ENCODE assay signal across 1 cellular context in the genomic region with DNA sequence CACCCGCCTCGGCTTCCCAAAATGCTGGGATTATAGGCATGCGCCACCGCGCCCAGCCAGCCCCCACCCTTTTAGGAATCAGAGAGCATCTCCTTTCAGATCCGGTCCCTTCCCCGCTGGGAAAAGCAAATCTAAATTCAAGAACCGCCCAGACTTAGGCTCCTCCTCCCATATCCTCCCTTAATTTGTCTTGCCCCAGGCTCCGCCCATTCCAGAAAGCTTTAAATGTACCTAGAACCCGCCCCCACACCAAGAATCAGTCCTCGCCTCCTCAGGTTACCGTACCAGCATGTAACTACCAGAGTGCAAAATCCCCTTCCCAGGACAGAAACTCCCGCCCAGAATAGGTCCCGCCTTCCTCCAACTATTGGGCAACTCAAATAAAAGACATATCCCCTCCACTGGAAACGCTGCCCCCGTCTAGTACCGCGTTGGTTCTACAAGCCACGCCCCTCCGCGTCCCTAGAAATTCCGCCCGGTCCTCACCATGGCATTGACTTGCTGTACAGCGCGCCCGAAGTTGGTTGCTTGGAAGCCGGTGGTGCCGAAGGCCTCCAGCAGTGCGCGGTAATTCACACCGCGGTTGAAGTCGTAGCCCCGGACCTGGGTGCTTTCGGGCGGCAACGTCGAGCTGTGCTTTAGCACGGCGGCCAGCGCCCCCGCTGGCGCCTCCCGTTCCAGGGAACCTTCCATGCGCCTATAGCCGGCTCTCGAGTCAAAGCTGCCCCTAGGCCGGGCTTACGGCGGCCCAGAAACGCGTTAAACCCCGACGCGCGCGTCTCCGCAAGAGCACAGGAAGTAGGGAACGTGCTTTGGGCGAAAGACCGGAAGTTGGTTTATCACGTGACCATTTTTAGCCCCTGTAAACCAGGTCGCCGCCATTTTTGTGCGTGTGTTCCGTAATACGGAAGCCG.
TF ChIP-seq lines count a peak whose summit lies in the region.

A gene (minus strand): TSS at position 807 of the 914 bp plus-strand sequence. CDS start 114 bp downstream, at position 693.

TF ChIP-seq in K562, 482 proteins besides CTCF, POLR2A, EP300 and RAD21 (continued from another document and continues in another):
- TF ChIP-seq, protein P1, sequence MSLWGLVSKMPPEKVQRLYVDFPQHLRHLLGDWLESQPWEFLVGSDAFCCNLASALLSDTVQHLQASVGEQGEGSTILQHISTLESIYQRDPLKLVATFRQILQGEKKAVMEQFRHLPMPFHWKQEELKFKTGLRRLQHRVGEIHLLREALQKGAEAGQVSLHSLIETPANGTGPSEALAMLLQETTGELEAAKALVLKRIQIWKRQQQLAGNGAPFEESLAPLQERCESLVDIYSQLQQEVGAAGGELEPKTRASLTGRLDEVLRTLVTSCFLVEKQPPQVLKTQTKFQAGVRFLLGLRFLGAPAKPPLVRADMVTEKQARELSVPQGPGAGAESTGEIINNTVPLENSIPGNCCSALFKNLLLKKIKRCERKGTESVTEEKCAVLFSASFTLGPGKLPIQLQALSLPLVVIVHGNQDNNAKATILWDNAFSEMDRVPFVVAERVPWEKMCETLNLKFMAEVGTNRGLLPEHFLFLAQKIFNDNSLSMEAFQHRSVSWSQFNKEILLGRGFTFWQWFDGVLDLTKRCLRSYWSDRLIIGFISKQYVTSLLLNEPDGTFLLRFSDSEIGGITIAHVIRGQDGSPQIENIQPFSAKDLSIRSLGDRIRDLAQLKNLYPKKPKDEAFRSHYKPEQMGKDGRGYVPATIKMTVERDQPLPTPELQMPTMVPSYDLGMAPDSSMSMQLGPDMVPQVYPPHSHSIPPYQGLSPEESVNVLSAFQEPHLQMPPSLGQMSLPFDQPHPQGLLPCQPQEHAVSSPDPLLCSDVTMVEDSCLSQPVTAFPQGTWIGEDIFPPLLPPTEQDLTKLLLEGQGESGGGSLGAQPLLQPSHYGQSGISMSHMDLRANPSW (CRISPR knock-in tag; IDR thresholded peaks at IDR 0.05), result no peak
- TF ChIP-seq BRD4 (IDR thresholded peaks at IDR 0.05) (peak; percentile 84; the same call in 1 of the 2 replicates), ESRRA (IDR thresholded peaks at IDR 0.05; ENCODE audit: borderline replicate concordance, low read depth) (0 out of 2 replicates have a peak, but pooled peaks have one; percentile 28), EHMT2 (IDR thresholded peaks at IDR 0.05) (no peak), EZH2 (IDR thresholded peaks at IDR 0.05; ENCODE audit: borderline replicate concordance, low read depth, low read length) (no peak), SMARCA5 (IDR thresholded peaks at IDR 0.05) (no peak), NR4A1 (CRISPR knock-in tag; IDR thresholded peaks at IDR 0.05) (no peak; the same call in 1 of the 2 replicates), NR4A1 (tag; IDR thresholded peaks at IDR 0.05) (peak; percentile 43; the same call in 1 of the 2 replicates), TARDBP (IDR thresholded peaks at IDR 0.05) (no peak), ZNF12 (CRISPR knock-in tag; IDR thresholded peaks at IDR 0.05) (peak; percentile 85; the same call in 1 of the 2 replicates), HDGF (IDR thresholded peaks at IDR 0.05) (no peak), ZFP1 (CRISPR knock-in tag; IDR thresholded peaks at IDR 0.05) (no peak), SMAD1 (IDR thresholded peaks at IDR 0.05; ENCODE audit: low read depth, low read length, partially characterized antibody) (peak; percentile 81), NBN (IDR thresholded peaks at IDR 0.05; ENCODE audit: low read depth) (no peak), SRSF3 (IDR thresholded peaks at IDR 0.05; ENCODE audit: insufficient read depth, low read length) (no peak), LEF1 (IDR thresholded peaks at IDR 0.05) (no peak; the same call in 1 of the 2 replicates), ZFP30 (CRISPR knock-in tag; IDR thresholded peaks at IDR 0.05; ENCODE audit: borderline replicate concordance) (no peak), PRMT5 (CRISPR knock-in tag; IDR thresholded peaks at IDR 0.05) (0 out of 2 replicates have a peak, but pooled peaks have one; percentile 12), NFXL1 (CRISPR knock-in tag; IDR thresholded peaks at IDR 0.05) (0 out of 2 replicates have a peak, but pooled peaks have one; percentile 39)
- TF ChIP-seq, protein P2, sequence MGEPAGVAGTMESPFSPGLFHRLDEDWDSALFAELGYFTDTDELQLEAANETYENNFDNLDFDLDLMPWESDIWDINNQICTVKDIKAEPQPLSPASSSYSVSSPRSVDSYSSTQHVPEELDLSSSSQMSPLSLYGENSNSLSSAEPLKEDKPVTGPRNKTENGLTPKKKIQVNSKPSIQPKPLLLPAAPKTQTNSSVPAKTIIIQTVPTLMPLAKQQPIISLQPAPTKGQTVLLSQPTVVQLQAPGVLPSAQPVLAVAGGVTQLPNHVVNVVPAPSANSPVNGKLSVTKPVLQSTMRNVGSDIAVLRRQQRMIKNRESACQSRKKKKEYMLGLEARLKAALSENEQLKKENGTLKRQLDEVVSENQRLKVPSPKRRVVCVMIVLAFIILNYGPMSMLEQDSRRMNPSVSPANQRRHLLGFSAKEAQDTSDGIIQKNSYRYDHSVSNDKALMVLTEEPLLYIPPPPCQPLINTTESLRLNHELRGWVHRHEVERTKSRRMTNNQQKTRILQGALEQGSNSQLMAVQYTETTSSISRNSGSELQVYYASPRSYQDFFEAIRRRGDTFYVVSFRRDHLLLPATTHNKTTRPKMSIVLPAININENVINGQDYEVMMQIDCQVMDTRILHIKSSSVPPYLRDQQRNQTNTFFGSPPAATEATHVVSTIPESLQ (CRISPR knock-in tag; IDR thresholded peaks at IDR 0.05), result peak; percentile 95; the same call in 1 of the 2 replicates
- TF ChIP-seq, protein P3, sequence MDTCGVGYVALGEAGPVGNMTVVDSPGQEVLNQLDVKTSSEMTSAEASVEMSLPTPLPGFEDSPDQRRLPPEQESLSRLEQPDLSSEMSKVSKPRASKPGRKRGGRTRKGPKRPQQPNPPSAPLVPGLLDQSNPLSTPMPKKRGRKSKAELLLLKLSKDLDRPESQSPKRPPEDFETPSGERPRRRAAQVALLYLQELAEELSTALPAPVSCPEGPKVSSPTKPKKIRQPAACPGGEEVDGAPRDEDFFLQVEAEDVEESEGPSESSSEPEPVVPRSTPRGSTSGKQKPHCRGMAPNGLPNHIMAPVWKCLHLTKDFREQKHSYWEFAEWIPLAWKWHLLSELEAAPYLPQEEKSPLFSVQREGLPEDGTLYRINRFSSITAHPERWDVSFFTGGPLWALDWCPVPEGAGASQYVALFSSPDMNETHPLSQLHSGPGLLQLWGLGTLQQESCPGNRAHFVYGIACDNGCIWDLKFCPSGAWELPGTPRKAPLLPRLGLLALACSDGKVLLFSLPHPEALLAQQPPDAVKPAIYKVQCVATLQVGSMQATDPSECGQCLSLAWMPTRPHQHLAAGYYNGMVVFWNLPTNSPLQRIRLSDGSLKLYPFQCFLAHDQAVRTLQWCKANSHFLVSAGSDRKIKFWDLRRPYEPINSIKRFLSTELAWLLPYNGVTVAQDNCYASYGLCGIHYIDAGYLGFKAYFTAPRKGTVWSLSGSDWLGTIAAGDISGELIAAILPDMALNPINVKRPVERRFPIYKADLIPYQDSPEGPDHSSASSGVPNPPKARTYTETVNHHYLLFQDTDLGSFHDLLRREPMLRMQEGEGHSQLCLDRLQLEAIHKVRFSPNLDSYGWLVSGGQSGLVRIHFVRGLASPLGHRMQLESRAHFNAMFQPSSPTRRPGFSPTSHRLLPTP (IDR thresholded peaks at IDR 0.05; ENCODE audit: borderline replicate concordance, extremely low read depth, insufficient read length), result no peak
- TF ChIP-seq, protein P4, sequence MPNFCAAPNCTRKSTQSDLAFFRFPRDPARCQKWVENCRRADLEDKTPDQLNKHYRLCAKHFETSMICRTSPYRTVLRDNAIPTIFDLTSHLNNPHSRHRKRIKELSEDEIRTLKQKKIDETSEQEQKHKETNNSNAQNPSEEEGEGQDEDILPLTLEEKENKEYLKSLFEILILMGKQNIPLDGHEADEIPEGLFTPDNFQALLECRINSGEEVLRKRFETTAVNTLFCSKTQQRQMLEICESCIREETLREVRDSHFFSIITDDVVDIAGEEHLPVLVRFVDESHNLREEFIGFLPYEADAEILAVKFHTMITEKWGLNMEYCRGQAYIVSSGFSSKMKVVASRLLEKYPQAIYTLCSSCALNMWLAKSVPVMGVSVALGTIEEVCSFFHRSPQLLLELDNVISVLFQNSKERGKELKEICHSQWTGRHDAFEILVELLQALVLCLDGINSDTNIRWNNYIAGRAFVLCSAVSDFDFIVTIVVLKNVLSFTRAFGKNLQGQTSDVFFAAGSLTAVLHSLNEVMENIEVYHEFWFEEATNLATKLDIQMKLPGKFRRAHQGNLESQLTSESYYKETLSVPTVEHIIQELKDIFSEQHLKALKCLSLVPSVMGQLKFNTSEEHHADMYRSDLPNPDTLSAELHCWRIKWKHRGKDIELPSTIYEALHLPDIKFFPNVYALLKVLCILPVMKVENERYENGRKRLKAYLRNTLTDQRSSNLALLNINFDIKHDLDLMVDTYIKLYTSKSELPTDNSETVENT (CRISPR knock-in tag; IDR thresholded peaks at IDR 0.05), result 0 out of 2 replicates have a peak, but pooled peaks have one; percentile 51
- TF ChIP-seq, protein P5, sequence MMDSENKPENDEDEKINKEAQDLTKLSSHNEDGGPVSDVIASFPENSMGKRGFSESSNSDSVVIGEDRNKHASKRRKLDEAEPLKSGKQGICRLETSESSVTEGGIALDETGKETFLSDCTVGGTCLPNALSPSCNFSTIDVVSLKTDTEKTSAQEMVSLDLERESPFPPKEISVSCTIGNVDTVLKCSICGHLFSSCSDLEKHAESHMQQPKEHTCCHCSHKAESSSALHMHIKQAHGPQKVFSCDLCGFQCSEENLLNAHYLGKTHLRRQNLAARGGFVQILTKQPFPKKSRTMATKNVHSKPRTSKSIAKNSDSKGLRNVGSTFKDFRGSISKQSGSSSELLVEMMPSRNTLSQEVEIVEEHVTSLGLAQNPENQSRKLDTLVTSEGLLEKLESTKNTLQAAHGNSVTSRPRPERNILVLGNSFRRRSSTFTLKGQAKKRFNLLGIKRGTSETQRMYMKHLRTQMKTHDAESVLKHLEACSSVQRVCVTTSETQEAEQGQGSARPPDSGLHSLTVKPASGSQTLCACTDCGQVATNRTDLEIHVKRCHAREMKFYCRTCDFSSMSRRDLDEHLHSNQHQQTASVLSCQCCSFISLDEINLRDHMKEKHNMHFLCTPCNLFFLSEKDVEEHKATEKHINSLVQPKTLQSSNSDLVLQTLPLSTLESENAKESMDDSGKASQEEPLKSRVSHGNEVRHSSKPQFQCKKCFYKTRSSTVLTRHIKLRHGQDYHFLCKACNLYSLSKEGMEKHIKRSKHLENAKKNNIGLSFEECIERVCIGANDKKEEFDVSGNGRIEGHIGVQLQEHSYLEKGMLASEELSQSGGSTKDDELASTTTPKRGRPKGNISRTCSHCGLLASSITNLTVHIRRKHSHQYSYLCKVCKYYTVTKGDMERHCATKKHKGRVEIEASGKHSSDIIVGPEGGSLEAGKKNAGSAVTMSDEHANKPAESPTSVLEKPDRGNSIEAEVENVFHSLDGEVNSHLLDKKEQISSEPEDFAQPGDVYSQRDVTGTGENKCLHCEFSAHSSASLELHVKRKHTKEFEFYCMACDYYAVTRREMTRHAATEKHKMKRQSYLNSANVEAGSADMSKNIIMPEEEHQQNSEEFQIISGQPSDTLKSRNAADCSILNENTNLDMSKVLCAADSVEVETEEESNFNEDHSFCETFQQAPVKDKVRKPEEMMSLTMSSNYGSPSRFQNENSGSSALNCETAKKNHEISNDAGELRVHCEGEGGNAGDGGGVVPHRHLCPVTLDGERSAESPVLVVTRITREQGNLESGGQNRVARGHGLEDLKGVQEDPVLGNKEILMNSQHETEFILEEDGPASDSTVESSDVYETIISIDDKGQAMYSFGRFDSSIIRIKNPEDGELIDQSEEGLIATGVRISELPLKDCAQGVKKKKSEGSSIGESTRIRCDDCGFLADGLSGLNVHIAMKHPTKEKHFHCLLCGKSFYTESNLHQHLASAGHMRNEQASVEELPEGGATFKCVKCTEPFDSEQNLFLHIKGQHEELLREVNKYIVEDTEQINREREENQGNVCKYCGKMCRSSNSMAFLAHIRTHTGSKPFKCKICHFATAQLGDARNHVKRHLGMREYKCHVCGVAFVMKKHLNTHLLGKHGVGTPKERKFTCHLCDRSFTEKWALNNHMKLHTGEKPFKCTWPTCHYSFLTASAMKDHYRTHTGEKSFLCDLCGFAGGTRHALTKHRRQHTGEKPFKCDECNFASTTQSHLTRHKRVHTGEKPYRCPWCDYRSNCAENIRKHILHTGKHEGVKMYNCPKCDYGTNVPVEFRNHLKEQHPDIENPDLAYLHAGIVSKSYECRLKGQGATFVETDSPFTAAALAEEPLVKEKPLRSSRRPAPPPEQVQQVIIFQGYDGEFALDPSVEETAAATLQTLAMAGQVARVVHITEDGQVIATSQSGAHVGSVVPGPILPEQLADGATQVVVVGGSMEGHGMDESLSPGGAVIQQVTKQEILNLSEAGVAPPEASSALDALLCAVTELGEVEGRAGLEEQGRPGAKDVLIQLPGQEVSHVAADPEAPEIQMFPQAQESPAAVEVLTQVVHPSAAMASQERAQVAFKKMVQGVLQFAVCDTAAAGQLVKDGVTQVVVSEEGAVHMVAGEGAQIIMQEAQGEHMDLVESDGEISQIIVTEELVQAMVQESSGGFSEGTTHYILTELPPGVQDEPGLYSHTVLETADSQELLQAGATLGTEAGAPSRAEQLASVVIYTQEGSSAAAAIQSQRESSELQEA (IDR thresholded peaks at IDR 0.05; ENCODE audit: low read depth), result peak; percentile 99
- TF ChIP-seq, protein P6, sequence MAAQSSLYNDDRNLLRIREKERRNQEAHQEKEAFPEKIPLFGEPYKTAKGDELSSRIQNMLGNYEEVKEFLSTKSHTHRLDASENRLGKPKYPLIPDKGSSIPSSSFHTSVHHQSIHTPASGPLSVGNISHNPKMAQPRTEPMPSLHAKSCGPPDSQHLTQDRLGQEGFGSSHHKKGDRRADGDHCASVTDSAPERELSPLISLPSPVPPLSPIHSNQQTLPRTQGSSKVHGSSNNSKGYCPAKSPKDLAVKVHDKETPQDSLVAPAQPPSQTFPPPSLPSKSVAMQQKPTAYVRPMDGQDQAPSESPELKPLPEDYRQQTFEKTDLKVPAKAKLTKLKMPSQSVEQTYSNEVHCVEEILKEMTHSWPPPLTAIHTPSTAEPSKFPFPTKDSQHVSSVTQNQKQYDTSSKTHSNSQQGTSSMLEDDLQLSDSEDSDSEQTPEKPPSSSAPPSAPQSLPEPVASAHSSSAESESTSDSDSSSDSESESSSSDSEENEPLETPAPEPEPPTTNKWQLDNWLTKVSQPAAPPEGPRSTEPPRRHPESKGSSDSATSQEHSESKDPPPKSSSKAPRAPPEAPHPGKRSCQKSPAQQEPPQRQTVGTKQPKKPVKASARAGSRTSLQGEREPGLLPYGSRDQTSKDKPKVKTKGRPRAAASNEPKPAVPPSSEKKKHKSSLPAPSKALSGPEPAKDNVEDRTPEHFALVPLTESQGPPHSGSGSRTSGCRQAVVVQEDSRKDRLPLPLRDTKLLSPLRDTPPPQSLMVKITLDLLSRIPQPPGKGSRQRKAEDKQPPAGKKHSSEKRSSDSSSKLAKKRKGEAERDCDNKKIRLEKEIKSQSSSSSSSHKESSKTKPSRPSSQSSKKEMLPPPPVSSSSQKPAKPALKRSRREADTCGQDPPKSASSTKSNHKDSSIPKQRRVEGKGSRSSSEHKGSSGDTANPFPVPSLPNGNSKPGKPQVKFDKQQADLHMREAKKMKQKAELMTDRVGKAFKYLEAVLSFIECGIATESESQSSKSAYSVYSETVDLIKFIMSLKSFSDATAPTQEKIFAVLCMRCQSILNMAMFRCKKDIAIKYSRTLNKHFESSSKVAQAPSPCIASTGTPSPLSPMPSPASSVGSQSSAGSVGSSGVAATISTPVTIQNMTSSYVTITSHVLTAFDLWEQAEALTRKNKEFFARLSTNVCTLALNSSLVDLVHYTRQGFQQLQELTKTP (IDR thresholded peaks at IDR 0.05; ENCODE audit: low read depth in 1 of 2, partially characterized antibody in 2 of 2), result peak in 1 of 2 experiments; percentile 85
